9 cellular contexts compared by ENCODE assay signal in genomic region chr1:58727363-58727762, GRCh38. TPM values are rescaled to one million over a fixed set of nuclear protein-coding genes. Genes with fewer than 3 reads are reported as not detected.
DNase-seq lines count a peak whose midpoint lies in the region; ATAC-seq and TF ChIP-seq lines count a peak whose summit lies in the region.
"Had no signal": no experiment of that assay in that cellular context is flagged by ENCODE, and none has a peak within 500 bp of the region (broad histone marks: within the 10 kb centered on the region; RNA-seq: fewer than 3 reads in every experiment).

No MANE protein-coding gene starts in this region.

- 27 to 32% (median 31%) methylated on average over 2 of the region's 2 CpGs for WGBS in psoas muscle, 3 donors

- H3K27ac ChIP-seq in psoas muscle, result no peak overlapping the region

- no peaks in the 10 kb centered on the region for H3K36me3 Mint-ChIP-seq in natural killer cell

- H3K4me3 Mint-ChIP-seq in natural killer cell, result no peak overlapping the region

- H3K4me1 Mint-ChIP-seq in natural killer cell, result peaks cover 13 to 19% of the 10 kb centered on the region in 2 donors

- intact Hi-C loops in psoas muscle (cut with DNase I), result no loop called here
- intact Hi-C loops in natural killer cell (cut with micrococcal nuclease), result no loop called here

- TF ChIP-seq CTCF in psoas muscle (IDR thresholded peaks at IDR 0.05), result no peak
- no peak for TF ChIP-seq CTCF in natural killer cell (IDR thresholded peaks at IDR 0.05)

- no peaks in the 10 kb centered on the region for H3K9me3 ChIP-seq in psoas muscle

- no peaks in the 10 kb centered on the region for H3K4me1 ChIP-seq in psoas muscle

- peak in 3 of 4 donors; percentile 15 to 36 (median 25) for ATAC-seq in psoas muscle
- no peak for ATAC-seq in natural killer cell

- H3K4me3 ChIP-seq in psoas muscle, result no peak overlapping the region

- no peak overlapping the region for H3K27ac Mint-ChIP-seq in natural killer cell

- no peaks in the 10 kb centered on the region for H3K9me3 Mint-ChIP-seq in natural killer cell

- DNase-seq in H4 (ENCODE audit: low spot score) (peak; percentile 83), NCI-H460 (ENCODE audit: extremely low read depth, low read depth) (peak; percentile 19), dedifferentiated amniotic fluid mesenchymal stem cell (ENCODE audit: extremely low spot score) (peak; percentile 47), psoas muscle (no peak), natural killer cell (no peak), NCI-H2029 (lab: John Stamatoyannopoulos, UW) (no peak), COLO668 (lab: John Stamatoyannopoulos, UW; ENCODE audit: unreplicated experiment) (no peak)
- DNase-seq in activated CD4-positive, alpha-beta T cell treated with anti-CD3 and anti-CD28 coated beads, Interleukin-2, amount 50 U/mL, for 4 hours, result no peak
- DNase-seq: stimulated activated CD8-positive, alpha-beta memory T cell treated with anti-CD3 and anti-CD28 coated beads, Interleukin-4, amount 100 ng/mL, for 48 hours had no signal

- no peaks in the 10 kb centered on the region for H3K27me3 Mint-ChIP-seq in natural killer cell (ENCODE audit: low read depth in 2 of 2)

- no peaks in the 10 kb centered on the region for H3K36me3 ChIP-seq in psoas muscle (ENCODE audit: insufficient read depth in 1 of 2, low read depth in 1 of 2)

- no peaks in the 10 kb centered on the region for H3K27me3 ChIP-seq in psoas muscle (ENCODE audit: insufficient read depth in 3 of 3, low read length in 2 of 3)

RNA-seq across cellular contexts. Expression of gene MYSM1, which starts 27.5 kb away (rescaled TPM):
- 6.8 and 7.4 TPM in 2 replicates for total RNA-seq in H4 (2014; rRNA removed; shearing (Covaris generic))
- 14.1 and 14.5 TPM in 2 replicates for total RNA-seq in NCI-H460 (2014; rRNA removed; shearing (Covaris generic))
- 18.7 and 28.4 TPM in 2 replicates for polyA plus RNA-seq in NCI-H460 (2014; cell fraction: nucleus; rRNA removed)
- total RNA-seq in psoas muscle (10 to 100 TPM in 3 of 4 donors, 1 to 10 TPM in 1; 9.7 to 21.6 (median 14.3) TPM), natural killer cell (10 to 100 TPM; 73.1 to 77.9 (median 76.0) TPM)
- polyA plus RNA-seq in psoas muscle, result 1 to 10 TPM; 3.8 to 6.2 (median 6.1) TPM

RNA-seq across cellular contexts. Expression of gene JUN, which starts 56.5 kb away (rescaled TPM):
- 23.2 and 29.4 TPM in 2 replicates for total RNA-seq in H4 (2014; rRNA removed; shearing (Covaris generic))
- 10.2 and 11.1 TPM in 2 replicates for total RNA-seq in NCI-H460 (2014; rRNA removed; shearing (Covaris generic))
- polyA plus RNA-seq in NCI-H460 (2014; cell fraction: nucleus; rRNA removed), result 9.1 and 9.6 TPM in 2 replicates
- total RNA-seq in psoas muscle (100 to 1,000 TPM in 3 of 4 donors, 10 to 100 TPM in 1; 93.8 to 213 (median 164) TPM), natural killer cell (1,000 to 10,000 TPM; 1,209 to 1,942 (median 1,808) TPM)
- polyA plus RNA-seq in psoas muscle, result 100 to 1,000 TPM in 1 of 3 donors, 10 to 100 TPM in 2; 40.1 to 137 (median 60.0) TPM

Comparison
In these comparisons a context has a peak if more than half of its experiments do, and no peak if none do; other contexts are left out.
1. DNase-seq: peak in H4 (single experiment), NCI-H460 (single experiment) and dedifferentiated amniotic fluid mesenchymal stem cell (single experiment); none in psoas muscle (0 of 2), natural killer cell (single experiment), NCI-H2029 (single experiment), COLO668 (single experiment) and activated CD4-positive, alpha-beta T cell treated with anti-CD3 and anti-CD28 coated beads, Interleukin-2, amount 50 U/mL, for 4 hours (0 of 2).
2. ATAC-seq: peak in psoas muscle (3 of 4); none in natural killer cell (0 of 3).
3. RNA of gene JUN, which starts 56.5 kb away (total RNA-seq): 1,209 to 1,942 TPM in natural killer cell; 93.8 to 213 TPM in psoas muscle, 23.2 to 29.4 TPM in H4 and 10.2 to 11.1 TPM in NCI-H460; every median in the first group is over 4 times any median in the second.